ENCODE assay signal across 8 cellular contexts in the genomic region with DNA sequence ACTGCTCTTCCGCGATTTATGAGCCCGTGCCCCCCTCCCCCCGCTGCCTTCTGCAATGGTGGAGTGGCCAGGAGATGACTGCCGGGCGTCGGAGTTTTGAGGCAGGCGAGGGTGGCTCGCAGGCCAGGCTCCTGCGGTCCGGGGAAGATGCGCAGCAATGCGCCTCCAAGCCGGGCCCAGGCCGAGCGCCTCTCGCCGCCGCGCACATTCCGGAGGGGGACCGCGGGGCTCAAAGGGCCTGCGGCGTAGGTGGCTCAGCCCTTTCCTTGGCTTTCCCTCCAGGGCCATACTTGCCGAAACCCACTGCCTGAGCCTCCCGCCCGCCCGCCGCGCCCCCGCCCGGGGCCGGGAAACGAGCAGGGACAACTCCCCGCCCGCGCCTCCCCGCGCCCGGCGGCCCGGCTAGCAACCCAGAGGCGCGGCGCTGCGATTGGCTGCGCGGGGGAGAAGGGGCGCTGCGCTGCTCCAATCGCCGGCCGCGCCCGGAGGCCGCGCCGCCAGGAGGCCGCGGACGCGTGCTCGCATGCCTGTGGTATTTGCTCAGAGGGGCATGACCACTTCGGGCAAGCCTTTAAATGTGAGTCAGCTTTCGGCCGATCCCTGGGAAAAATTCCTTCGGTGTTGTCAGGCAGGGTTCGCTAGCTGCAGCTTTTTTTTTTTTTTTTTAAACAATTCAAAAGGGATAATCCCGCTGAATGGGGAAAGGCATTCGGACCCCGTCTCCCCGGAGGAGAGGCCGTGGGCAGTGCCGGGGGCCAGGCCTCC.
DNase-seq lines count a peak whose midpoint lies in the region; ATAC-seq and TF ChIP-seq lines count a peak whose summit lies in the region.

No MANE protein-coding gene starts in this region.

- peak; percentile 36 for TF ChIP-seq POLR2A in right lobe of liver (IDR thresholded peaks at IDR 0.05)

- no peak for TF ChIP-seq CTCF in Loucy (conservative IDR thresholded peaks at IDR 0.05; ENCODE audit: low read length)
- TF ChIP-seq CTCF in dorsolateral prefrontal cortex (IDR thresholded peaks at IDR 0.05 in 54 of 56, conservative IDR thresholded peaks at IDR 0.05 in 2 of 56; ENCODE audit: low read depth in 1 of 56, partially characterized antibody in 56 of 56) = peak in 17 of 56 donors; percentile 6 to 38 (median 19)
- TF ChIP-seq CTCF in right lobe of liver (IDR thresholded peaks at IDR 0.05) = peak in 1 of 4 donors; percentile 7

- H4K20me1 ChIP-seq in BLaER1 (no peaks in the 10 kb centered on the region), Loucy (ENCODE audit: insufficient read depth, low read length, poor library complexity, severe bottlenecking) (no peaks in the 10 kb centered on the region)

- H3K4me1 ChIP-seq in BLaER1 (peaks cover 9% of the 10 kb centered on the region; the same call in 1 of the 2 replicates), Loucy (ENCODE audit: insufficient read depth, low read length, poor library complexity, severe bottlenecking) (no peaks in the 10 kb centered on the region), right lobe of liver (peaks cover 0 to 2% (median 0%) of the 10 kb centered on the region in 4 donors)

- H3K79me2 ChIP-seq in Loucy (ENCODE audit: insufficient read depth, low read length) = no peaks in the 10 kb centered on the region

- WGBS in right lobe of liver (ENCODE audit: insufficient coverage, low coverage, low lambda C conversion rate, missing lambda C conversion rate) = 9% methylated on average over 29 of the region's 75 CpGs

- H3F3A ChIP-seq in Loucy (ENCODE audit: low read depth) = no peaks in the 10 kb centered on the region

- H3K9me3 ChIP-seq in BLaER1 = no peaks in the 10 kb centered on the region
- no peaks in the 10 kb centered on the region for H3K9me3 ChIP-seq in Loucy (ENCODE audit: insufficient read depth, low read depth, low read length)
- no peaks in the 10 kb centered on the region for H3K9me3 ChIP-seq in right lobe of liver

- no peaks in the 10 kb centered on the region for H3K9me3 Mint-ChIP-seq in activated CD4-positive, alpha-beta memory T cell treated with anti-CD3 and anti-CD28 coated beads, Interleukin-2, amount 10 ng/mL, durations not matched to agents 7 days and 5 days

- POLR2A ChIA-PET in activated CD4-positive, alpha-beta memory T cell treated with anti-CD3 and anti-CD28 coated beads, Interleukin-2, amount 10 ng/mL, durations not matched to agents 7 days and 5 days (lab: Charles Lee) = interaction anchor here (0.8 to 1.7 kb wide), 4 partner anchors 8 to 255 kb away, joined by 3 to 5 read pairs (median 4); no protein-coding TSS in a partner anchor

- H3K27me3 ChIP-seq in BLaER1 = peaks cover 20% of the 10 kb centered on the region
- peaks cover 5% of the 10 kb centered on the region for H3K27me3 ChIP-seq in Loucy (ENCODE audit: insufficient read depth, low read length, poor library complexity, severe bottlenecking)
- H3K27me3 ChIP-seq in dorsolateral prefrontal cortex = peaks cover 0 to 5% (median 0%) of the 10 kb centered on the region in 45 donors
- no peaks in the 10 kb centered on the region for H3K27me3 ChIP-seq in right lobe of liver

- no peak overlapping the region for H3K27ac Mint-ChIP-seq in activated CD4-positive, alpha-beta memory T cell treated with anti-CD3 and anti-CD28 coated beads, Interleukin-2, amount 10 ng/mL, durations not matched to agents 7 days and 5 days

- H3K36me3 ChIP-seq in BLaER1 = no peaks in the 10 kb centered on the region
- no peaks in the 10 kb centered on the region for H3K36me3 ChIP-seq in Loucy (ENCODE audit: insufficient read depth, low read length)
- no peaks in the 10 kb centered on the region for H3K36me3 ChIP-seq in right lobe of liver

- H3K4me2 ChIP-seq in BLaER1 (peak overlapping the region; percentile 59), Loucy (ENCODE audit: low read depth, low read length, poor library complexity, severe bottlenecking) (peak overlapping the region; percentile 48)

- H3K4me3 ChIP-seq in BLaER1 (peak overlapping the region; percentile 54), Loucy (ENCODE audit: low read length, poor library complexity, severe bottlenecking) (peak overlapping the region; percentile 35), dorsolateral prefrontal cortex (peak overlapping the region; percentile 39 to 73 (median 62)), right lobe of liver (peak overlapping the region; percentile 35 to 56 (median 43))

- peak overlapping the region; percentile 45 for H3K4me3 Mint-ChIP-seq in activated CD4-positive, alpha-beta memory T cell treated with anti-CD3 and anti-CD28 coated beads, Interleukin-2, amount 10 ng/mL, durations not matched to agents 7 days and 5 days

- intact Hi-C loops in dorsolateral prefrontal cortex (cut with DNase I) = loop anchor here in 1 of 2 donors (10.0 kb wide), 1 partner anchor 244 kb away; a partner anchor contains a TSS
- intact Hi-C loops in right lobe of liver (cut with DNase I) = no loop called here

- H3K36me3 Mint-ChIP-seq in activated CD4-positive, alpha-beta memory T cell treated with anti-CD3 and anti-CD28 coated beads, Interleukin-2, amount 10 ng/mL, durations not matched to agents 7 days and 5 days (ENCODE audit: low read depth) = no peaks in the 10 kb centered on the region

- H3K9ac ChIP-seq in BLaER1 (no peak overlapping the region), Loucy (ENCODE audit: low read depth, low read length, poor library complexity, severe bottlenecking) (no peak overlapping the region)

- H2AFZ ChIP-seq in Loucy (ENCODE audit: low read length) = peak overlapping the region; percentile 43; the same call in 1 of the 2 replicates

- peaks cover 27% of the 10 kb centered on the region for H3K4me1 Mint-ChIP-seq in activated CD4-positive, alpha-beta memory T cell treated with anti-CD3 and anti-CD28 coated beads, Interleukin-2, amount 10 ng/mL, durations not matched to agents 7 days and 5 days

- CTCF ChIA-PET in activated CD4-positive, alpha-beta memory T cell treated with anti-CD3 and anti-CD28 coated beads, Interleukin-2, amount 10 ng/mL, durations not matched to agents 7 days and 5 days (lab: Charles Lee) = interaction anchor here (0.8 to 2.8 kb wide), 5 partner anchors 25 to 246 kb away, joined by 3 to 7 read pairs (median 4); no protein-coding TSS in a partner anchor

- H3K27ac ChIP-seq in BLaER1 (no peak overlapping the region), dorsolateral prefrontal cortex (peak overlapping the region in 39 of 59 donors; percentile 14 to 85 (median 63)), right lobe of liver (peak overlapping the region; percentile 40 to 65 (median 54))

- H3K27me3 Mint-ChIP-seq in activated CD4-positive, alpha-beta memory T cell treated with anti-CD3 and anti-CD28 coated beads, Interleukin-2, amount 10 ng/mL, durations not matched to agents 7 days and 5 days = peaks cover 31% of the 10 kb centered on the region

- ATAC-seq in GM21381 (IDR thresholded peaks at IDR 0.05; ENCODE audit: unreplicated experiment) (peak; percentile 69), right lobe of liver (peak; percentile 93 to 95 (median 94))

- DNase-seq in activated CD4-positive, alpha-beta memory T cell treated with anti-CD3 and anti-CD28 coated beads, Interleukin-2, amount 10 ng/mL, durations not matched to agents 7 days and 5 days = peak; percentile 73
- DNase-seq in dorsolateral prefrontal cortex (peak; percentile 30 to 84 (median 64)), right lobe of liver (peak; percentile 75 to 86 (median 84)), COR-L47 (lab: John Stamatoyannopoulos, UW) (no peak)
- peak; percentile 78 to 82 for DNase-seq in stimulated activated CD4-positive, alpha-beta T cell treated with anti-CD3 and anti-CD28 coated beads, Interleukin-2, amount 100 ng/mL, for 24 hours

- H3K9me2 ChIP-seq in Loucy (replicated peaks; ENCODE audit: low read depth, low read length) = no peaks in the 10 kb centered on the region
